In the genomic region with DNA sequence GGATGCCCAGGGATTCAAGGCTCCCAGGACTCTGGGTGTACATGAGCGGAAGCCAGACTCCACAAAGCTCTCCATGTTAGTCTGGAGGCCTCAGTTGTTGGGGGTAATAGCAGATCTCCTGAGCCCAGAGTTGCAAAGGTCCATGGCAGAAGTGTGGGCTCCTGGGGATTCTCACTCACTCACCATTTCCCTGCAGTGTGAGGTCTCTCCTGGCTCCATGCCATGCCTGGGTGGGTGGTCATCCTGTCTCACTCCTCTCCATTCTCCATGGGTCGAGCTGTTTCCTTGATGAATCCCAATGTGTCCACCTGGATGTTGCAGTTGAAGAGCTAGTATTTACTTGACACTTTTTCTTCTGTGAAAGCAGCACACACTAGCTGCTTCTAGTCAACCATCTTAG, we compare ENCODE assay signal across 22 cellular contexts.
DNase-seq lines count a peak whose midpoint lies in the region; ATAC-seq and TF ChIP-seq lines count a peak whose summit lies in the region.
"Had no signal": no experiment of that assay in that cellular context is flagged by ENCODE, and none has a peak within 500 bp of the region (broad histone marks: within the 10 kb centered on the region; RNA-seq: fewer than 3 reads in every experiment).

No MANE protein-coding gene starts in this region.

- no peak overlapping the region for H3K18ac ChIP-seq in mesenchymal stem cell (ENCODE audit: low read depth in 1 of 2, low read length in 2 of 2)

- H3K4me1 ChIP-seq in A673 (ENCODE audit: insufficient read depth, low read length, poor library complexity, severe bottlenecking) = no peaks in the 10 kb centered on the region
- H3K4me1 ChIP-seq in mesenchymal stem cell (ENCODE audit: control insufficient read depth, insufficient read depth, low read depth, low read length) = peaks cover 5% of the 10 kb centered on the region
- no peaks in the 10 kb centered on the region for H3K4me1 ChIP-seq in breast epithelium
- H3K4me1 ChIP-seq: A549, BE2C, BLaER1 had no signal

- no TSS peak for BruUV-seq in A673 (replicated peaks; lab: Mats Ljungman, UMichigan)

- no peak for TF ChIP-seq CTCF in A673 (conservative IDR thresholded peaks at IDR 0.05; ENCODE audit: low read depth, low read length)
- TF ChIP-seq CTCF in progenitor cell of endocrine pancreas (IDR thresholded peaks at IDR 0.05; ENCODE audit: unreplicated experiment) = no peak
- TF ChIP-seq CTCF in breast epithelium (IDR thresholded peaks at IDR 0.05) = no peak

- POLR2A ChIA-PET in A673 (lab: Charles Lee; ENCODE audit: low non-redundant PET) = no interaction called here

- H3K4me3 ChIP-seq in A673 (ENCODE audit: low read depth, low read length, poor library complexity, severe bottlenecking) (no peak overlapping the region), mesenchymal stem cell (ENCODE audit: insufficient read depth in 1 of 2, low read depth in 1 of 2, low read length in 2 of 2) (no peak overlapping the region), breast epithelium (no peak overlapping the region)
- H3K4me3 ChIP-seq: A549, BLaER1 had no signal

- H3K9me3 ChIP-seq in A673 (ENCODE audit: low read depth, low read length, poor library complexity, severe bottlenecking) = no peaks in the 10 kb centered on the region
- no peaks in the 10 kb centered on the region for H3K9me3 ChIP-seq in mesenchymal stem cell (ENCODE audit: control insufficient read depth, low read length)
- H3K9me3 ChIP-seq in breast epithelium = peaks cover 0 to 4% of the 10 kb centered on the region in 2 donors
- H3K9me3 ChIP-seq: A549, BE2C, BLaER1 had no signal

- ATAC-seq in GM18517 (IDR thresholded peaks at IDR 0.05; ENCODE audit: unreplicated experiment) = no peak
- ATAC-seq: A549 had no signal

- H3K79me1 ChIP-seq in mesenchymal stem cell (replicated peaks; ENCODE audit: low read length, poor library complexity, severe bottlenecking) = no peaks in the 10 kb centered on the region

- H3K4me3 Mint-ChIP-seq in progenitor cell of endocrine pancreas (ENCODE audit: low read depth) = no peak overlapping the region
- H3K4me3 Mint-ChIP-seq in activated naive CD4-positive, alpha-beta T cell treated with anti-CD3 and anti-CD28 coated beads for 36 hours = no peak overlapping the region
- H3K4me3 Mint-ChIP-seq: CD14-positive monocyte; CD4-positive, alpha-beta memory T cell; CD4-positive, CD25-positive, alpha-beta regulatory T cell; CD8-positive, alpha-beta memory T cell had no signal

- H4K8ac ChIP-seq in mesenchymal stem cell (ENCODE audit: low read length) = no peak overlapping the region

- peak overlapping the region; percentile 55 for H3K27ac Mint-ChIP-seq in progenitor cell of endocrine pancreas
- no peak overlapping the region for H3K27ac Mint-ChIP-seq in activated naive CD4-positive, alpha-beta T cell treated with anti-CD3 and anti-CD28 coated beads for 36 hours
- H3K27ac Mint-ChIP-seq: CD14-positive monocyte; CD4-positive, alpha-beta memory T cell; CD4-positive, CD25-positive, alpha-beta regulatory T cell had no signal

- H3K4ac ChIP-seq in mesenchymal stem cell (ENCODE audit: low read depth in 1 of 2, low read length in 2 of 2) = no peak overlapping the region

- intact Hi-C loops in A673 (cut with micrococcal nuclease; ENCODE audit: unreplicated experiment) (no loop called here), breast epithelium (cut with DNase I; ENCODE audit: low total_unique reads) (no loop called here)
- intact Hi-C loops in activated naive CD4-positive, alpha-beta T cell treated with anti-CD3 and anti-CD28 coated beads for 36 hours (cut with micrococcal nuclease) = no loop called here

- H3K27me3 ChIP-seq in A673 (replicated peaks; ENCODE audit: insufficient read depth, low read depth, low read length, poor library complexity) (no peaks in the 10 kb centered on the region), mesenchymal stem cell (ENCODE audit: control insufficient read depth in 1 of 2, insufficient read depth in 1 of 2, low read length in 2 of 2) (no peaks in the 10 kb centered on the region), breast epithelium (no peaks in the 10 kb centered on the region)
- H3K27me3 ChIP-seq: BE2C, BLaER1 had no signal

- H3K36me3 ChIP-seq in A673 (ENCODE audit: insufficient read depth, low read length, poor library complexity, severe bottlenecking) = no peaks in the 10 kb centered on the region
- no peaks in the 10 kb centered on the region for H3K36me3 ChIP-seq in mesenchymal stem cell (ENCODE audit: control insufficient read depth in 1 of 2, insufficient read depth in 2 of 2, low read depth in 1 of 2, low read length in 2 of 2)
- no peaks in the 10 kb centered on the region for H3K36me3 ChIP-seq in breast epithelium
- H3K36me3 ChIP-seq: BE2C, BLaER1 had no signal

- H3K14ac ChIP-seq in mesenchymal stem cell (ENCODE audit: low read length in 2 of 2) = no peak overlapping the region

- H2AK5ac ChIP-seq in mesenchymal stem cell (ENCODE audit: low read length, severe bottlenecking) = no peak overlapping the region

- WGBS in mesenchymal stem cell = 68% methylated on average over 2 of the region's 2 CpGs

- no peak overlapping the region for H3K23ac ChIP-seq in mesenchymal stem cell (ENCODE audit: low read length in 2 of 2)

- no peak overlapping the region for H2AFZ ChIP-seq in mesenchymal stem cell (ENCODE audit: low read depth, low read length)

- H3K4me2 ChIP-seq in mesenchymal stem cell (ENCODE audit: low read length, poor library complexity, severe bottlenecking) = no peak overlapping the region
- H3K4me2 ChIP-seq: A549, BLaER1 had no signal

- H4K91ac ChIP-seq in mesenchymal stem cell (ENCODE audit: low read length) = peak overlapping the region; percentile 8

- H3K36me3 Mint-ChIP-seq in progenitor cell of endocrine pancreas (ENCODE audit: insufficient read depth) = peaks cover 6% of the 10 kb centered on the region
- H3K36me3 Mint-ChIP-seq in activated naive CD4-positive, alpha-beta T cell treated with anti-CD3 and anti-CD28 coated beads for 36 hours (ENCODE audit: low read depth) = no peaks in the 10 kb centered on the region
- H3K36me3 Mint-ChIP-seq: CD14-positive monocyte; CD4-positive, alpha-beta memory T cell; CD8-positive, alpha-beta memory T cell had no signal

- H3K27me3 Mint-ChIP-seq in progenitor cell of endocrine pancreas = no peaks in the 10 kb centered on the region
- H3K27me3 Mint-ChIP-seq in activated naive CD4-positive, alpha-beta T cell treated with anti-CD3 and anti-CD28 coated beads for 36 hours (ENCODE audit: low read depth) = no peaks in the 10 kb centered on the region
- H3K27me3 Mint-ChIP-seq: CD4-positive, alpha-beta memory T cell; CD4-positive, CD25-positive, alpha-beta regulatory T cell; CD8-positive, alpha-beta memory T cell had no signal

- H3K9ac ChIP-seq in mesenchymal stem cell (ENCODE audit: low read length) = no peak overlapping the region
- H3K9ac ChIP-seq: BLaER1 had no signal

- H3K27ac ChIP-seq in A673 (ENCODE audit: low read depth, low read length, poor library complexity, severe bottlenecking) (no peak overlapping the region), mesenchymal stem cell (ENCODE audit: low read length, poor library complexity, severe bottlenecking) (no peak overlapping the region), breast epithelium (no peak overlapping the region)
- H3K27ac ChIP-seq: 22Rv1, A549, BLaER1 had no signal

- H2BK120ac ChIP-seq in mesenchymal stem cell (ENCODE audit: low read depth, low read length) = no peak overlapping the region

- H2BK12ac ChIP-seq in mesenchymal stem cell (ENCODE audit: low read length in 2 of 2) = no peak overlapping the region

- TF ChIP-seq POLR2A in breast epithelium (IDR thresholded peaks at IDR 0.05) = no peak

- peaks cover 25% of the 10 kb centered on the region for H3K4me1 Mint-ChIP-seq in progenitor cell of endocrine pancreas (ENCODE audit: low read depth)
- no peaks in the 10 kb centered on the region for H3K4me1 Mint-ChIP-seq in activated naive CD4-positive, alpha-beta T cell treated with anti-CD3 and anti-CD28 coated beads for 36 hours (ENCODE audit: low read depth)
- H3K4me1 Mint-ChIP-seq: CD14-positive monocyte; CD4-positive, alpha-beta memory T cell; CD4-positive, CD25-positive, alpha-beta regulatory T cell; CD8-positive, alpha-beta memory T cell had no signal

- DNase-seq in A673 (ENCODE audit: low spot score) = peak; percentile 14
- peak; percentile 28 for DNase-seq in NCI-H69 (lab: John Stamatoyannopoulos, UW)
- DNase-seq in mesenchymal stem cell = no peak
- DNase-seq in progenitor cell of endocrine pancreas (ENCODE audit: low spot score, unreplicated experiment) = no peak
- DNase-seq in activated naive CD4-positive, alpha-beta T cell treated with anti-CD3 and anti-CD28 coated beads for 36 hours = no peak
- DNase-seq in breast epithelium (ENCODE audit: low spot score in 2 of 2) = no peak
- DNase-seq in GOT3 (lab: John Stamatoyannopoulos, UW) = no peak
- DNase-seq: ACHN; BE2C; C1 segment of cervical spinal cord; Calu3; CD4-positive, alpha-beta memory T cell; CD4-positive, CD25-positive, alpha-beta regulatory T cell; CD8-positive, alpha-beta memory T cell; COR-L47; DMS79 treated with DMSO at 0.1 percent for 48 hours; GF-D8 had no signal

- H2BK15ac ChIP-seq in mesenchymal stem cell (ENCODE audit: low read depth, poor library complexity, severe bottlenecking) = no peak overlapping the region

- CTCF ChIA-PET in A673 (lab: Charles Lee) = no interaction called here
- CTCF ChIA-PET in activated naive CD4-positive, alpha-beta T cell treated with anti-CD3 and anti-CD28 coated beads for 36 hours (lab: Charles Lee) = interaction anchor here (0.7 kb wide), 1 partner anchor 84 kb away, joined by 3 read pairs; no protein-coding TSS in a partner anchor

- no peak overlapping the region for H2BK5ac ChIP-seq in mesenchymal stem cell (ENCODE audit: low read depth, low read length, poor library complexity, severe bottlenecking)

- H3K9me3 Mint-ChIP-seq in progenitor cell of endocrine pancreas (ENCODE audit: low read depth) = peaks cover 15% of the 10 kb centered on the region
- peaks cover 10% of the 10 kb centered on the region for H3K9me3 Mint-ChIP-seq in activated naive CD4-positive, alpha-beta T cell treated with anti-CD3 and anti-CD28 coated beads for 36 hours

Comparison
In these comparisons a context has a peak if more than half of its experiments do, and no peak if none do; other contexts are left out.
1. DNase-seq: peak in A673 (single experiment) and NCI-H69 (single experiment); none in mesenchymal stem cell (single experiment), progenitor cell of endocrine pancreas (single experiment), activated naive CD4-positive, alpha-beta T cell treated with anti-CD3 and anti-CD28 coated beads for 36 hours (single experiment), breast epithelium (0 of 2) and GOT3 (single experiment).